In the genomic region with DNA sequence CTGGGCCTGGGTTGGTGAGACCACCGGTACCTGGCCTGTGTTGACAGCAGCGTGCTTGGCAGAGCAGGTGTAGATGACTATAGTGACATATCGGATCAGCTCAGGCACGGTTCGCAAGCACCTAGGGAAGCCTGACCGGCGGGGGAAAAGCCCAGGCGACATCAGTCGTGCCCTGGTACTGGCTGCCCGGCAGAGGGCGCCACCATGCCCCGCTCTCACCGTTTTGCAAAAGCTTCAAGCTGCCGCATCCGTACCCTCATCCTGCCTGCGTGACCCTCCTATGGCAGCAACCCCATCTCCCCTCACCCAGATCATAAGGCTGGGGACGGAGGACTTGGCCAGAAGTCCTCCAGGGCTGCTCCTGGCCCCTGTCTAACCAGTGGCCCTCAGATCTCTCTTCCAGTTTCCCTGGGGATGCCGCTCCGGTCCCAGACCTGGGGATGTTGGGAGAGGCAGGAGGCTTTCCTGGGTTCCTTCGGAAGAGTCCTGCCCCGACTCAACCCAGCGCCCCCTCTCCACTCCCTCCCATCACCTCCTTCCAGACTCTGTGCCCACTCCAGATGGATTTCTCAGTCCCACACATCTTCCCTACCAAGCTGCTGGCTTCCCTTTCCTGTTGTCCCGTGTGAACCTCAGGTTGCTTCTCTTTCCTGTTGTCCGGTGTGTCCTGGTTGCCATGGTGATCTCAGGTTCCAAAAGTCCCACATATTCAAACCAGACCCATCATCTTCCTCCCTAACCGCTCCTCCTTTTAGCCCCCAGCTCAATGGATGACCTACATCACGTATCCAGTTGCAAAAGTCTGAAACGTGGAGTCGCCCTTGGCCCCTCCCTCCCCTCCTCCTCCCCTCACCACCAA, we compare ENCODE assay signal across 8 cellular contexts. TPM values are rescaled to one million over a fixed set of nuclear protein-coding genes. Genes with fewer than 3 reads are reported as not detected.
DNase-seq lines count a peak whose midpoint lies in the region; ATAC-seq, FAIRE-seq and TF ChIP-seq lines count a peak whose summit lies in the region.

No MANE protein-coding gene starts in this region.

- H3K36me3 ChIP-seq in gastroesophageal sphincter (no peaks in the 10 kb centered on the region), ovary (no peaks in the 10 kb centered on the region), transverse colon (no peaks in the 10 kb centered on the region)

- intact Hi-C loops in ovary (cut with DNase I) (loop anchor here in 2 of 4 donors (5.0 to 10.0 kb wide), 2 partner anchors 228 to 231 kb away; no protein-coding TSS in a partner anchor), transverse colon (cut with DNase I; ENCODE audit: low total_unique reads) (no loop called here)

- TF ChIP-seq EP300 in gastroesophageal sphincter (IDR thresholded peaks at IDR 0.05) (no peak), ovary (IDR thresholded peaks at IDR 0.05) (no peak), transverse colon (IDR thresholded peaks at IDR 0.05; ENCODE audit: low read depth) (no peak)

- TF ChIP-seq CTCF in gastroesophageal sphincter (IDR thresholded peaks at IDR 0.05) (peak in 3 of 4 experiments; percentile 68 to 89 (median 72)), ovary (IDR thresholded peaks at IDR 0.05) (peak in 2 of 3 donors; percentile 35 to 49), transverse colon (IDR thresholded peaks at IDR 0.05) (peak; percentile 77 to 93 (median 91))

- H3K4me3 ChIP-seq in gastroesophageal sphincter (peak overlapping the region in 1 of 2 donors; percentile 1), ovary (no peak overlapping the region), transverse colon (no peak overlapping the region)

- H3K4me1 ChIP-seq in gastroesophageal sphincter (peaks cover 0 to 30% (median 15%) of the 10 kb centered on the region in 3 donors), ovary (ENCODE audit: insufficient read depth) (no peaks in the 10 kb centered on the region), transverse colon (peaks cover 14 to 30% (median 27%) of the 10 kb centered on the region in 4 donors)

- DNase-seq in DMS114 treated with DMSO at 0.1 percent for 48 hours (lab: John Stamatoyannopoulos, UW; ENCODE audit: unreplicated experiment) (peak; percentile 11), HPDE6-E6E7 (ENCODE audit: extremely low spot score) (peak; percentile 70), RCC 7860 (ENCODE audit: low spot score) (peak; percentile 28), ovary (peak; percentile 33 to 70 (median 58)), transverse colon (peak; percentile 79)
- DNase-seq in activated T-helper 9 cell treated with anti-CD3 and anti-CD28 coated beads, Interleukin-2, amount 50 U/mL, for 16 hours (ENCODE audit: low read depth): peak; percentile 80

- no peak for FAIRE-seq in RCC 7860 (lab: Jason Lieb, UNC)

- H3K27ac ChIP-seq in gastroesophageal sphincter (no peak overlapping the region), ovary (no peak overlapping the region), transverse colon (no peak overlapping the region)

- WGBS in gastroesophageal sphincter (ENCODE audit: low coverage in 1 of 2), 2 donors: 0 to 9% methylated on average over 13 to 19 of the region's 28 CpGs
- 2 to 6% (median 3%) methylated on average over 28 of the region's 28 CpGs for WGBS in ovary, 3 donors
- 5 to 42% methylated on average over 5 to 28 of the region's 28 CpGs for WGBS in transverse colon (ENCODE audit: low coverage in 1 of 2), 2 donors

- in situ Hi-C loops in transverse colon (cut with MboI; ENCODE audit: low pct_ligation_motif_present in 1 of 4, low pct_unique_long_range_greater_than_20kb in 1 of 4, low sequenced_read_pairs in 3 of 4): no loop called here

- peaks cover 87% of the 10 kb centered on the region for H3K27me3 ChIP-seq in gastroesophageal sphincter
- H3K27me3 ChIP-seq in ovary: no peaks in the 10 kb centered on the region
- peaks cover 73% of the 10 kb centered on the region for H3K27me3 ChIP-seq in transverse colon

- TF ChIP-seq POLR2A in gastroesophageal sphincter (IDR thresholded peaks at IDR 0.05) (no peak), ovary (IDR thresholded peaks at IDR 0.05) (no peak), transverse colon (IDR thresholded peaks at IDR 0.05) (no peak)

- H3K9me3 ChIP-seq in gastroesophageal sphincter: no peaks in the 10 kb centered on the region
- H3K9me3 ChIP-seq in ovary: no peaks in the 10 kb centered on the region
- H3K9me3 ChIP-seq in transverse colon: no peaks in the 10 kb centered on the region

- ATAC-seq in gastroesophageal sphincter: peak; percentile 59
- ATAC-seq in HG03342 (IDR thresholded peaks at IDR 0.05; ENCODE audit: unreplicated experiment): no peak

RNA-seq across cellular contexts. Expression of gene ALOX12B, which starts 13.7 kb away (rescaled TPM):
- under 1 TPM in 1 of 4 donors, not detected in 3; 0.17 TPM for total RNA-seq in gastroesophageal sphincter
- under 1 TPM in 1 of 7 donors, not detected in 6; 0.70 TPM for total RNA-seq in ovary
- not detected for polyA plus RNA-seq in ovary
- not detected for total RNA-seq in transverse colon

RNA-seq across cellular contexts. Expression of gene ALOX15B, which starts 35.0 kb away (rescaled TPM):
- total RNA-seq in gastroesophageal sphincter: 1 to 10 TPM in 3 of 4 donors, under 1 TPM in 1; 0.69 to 5.6 (median 2.8) TPM
- total RNA-seq in ovary: 10 to 100 TPM in 1 of 7 donors, 1 to 10 TPM in 1, under 1 TPM in 4, not detected in 1; 0.23 to 14.9 (median 0.78) TPM
- under 1 TPM; 0.25 to 0.88 TPM for polyA plus RNA-seq in ovary
- total RNA-seq in transverse colon: 10 to 100 TPM in 1 of 4 donors, 1 to 10 TPM in 3; 3.3 to 44.4 (median 5.4) TPM

RNA-seq across cellular contexts. Expression of gene ALOXE3, which starts 44.5 kb away (rescaled TPM):
- total RNA-seq in gastroesophageal sphincter (under 1 TPM in 1 of 4 donors, not detected in 3; 0.37 TPM), ovary (not detected), transverse colon (under 1 TPM in 1 of 4 donors, not detected in 3; 0.79 TPM)
- polyA plus RNA-seq in ovary: under 1 TPM in 1 of 2 donors, not detected in 1; 0.07 TPM

RNA-seq across cellular contexts. Expression of gene HES7, which starts 50.0 kb away (rescaled TPM):
- under 1 TPM in 2 of 4 donors, not detected in 2; 0.89 to 0.94 TPM for total RNA-seq in gastroesophageal sphincter
- under 1 TPM in 6 of 7 donors, not detected in 1; 0.11 to 0.97 (median 0.81) TPM for total RNA-seq in ovary
- under 1 TPM in 1 of 2 donors, not detected in 1; 0.25 TPM for polyA plus RNA-seq in ovary
- not detected for total RNA-seq in transverse colon

Comparison
In these comparisons a context has a peak if more than half of its experiments do, and no peak if none do; other contexts are left out.
1. DNase-seq: peak in every context shown above with its lines; median percentile 80 in activated T-helper 9 cell treated with anti-CD3 and anti-CD28 coated beads, Interleukin-2, amount 50 U/mL, for 16 hours; 79 in transverse colon; 70 in HPDE6-E6E7; 58 in ovary; 28 in RCC 7860; 11 in DMS114 treated with DMSO at 0.1 percent for 48 hours.